16 cellular contexts compared by ENCODE assay signal in genomic region chr6:116529466-116529969, GRCh38. TPM values are rescaled to one million over a fixed set of nuclear protein-coding genes. Genes with fewer than 3 reads are reported as not detected.
"Had no signal": no experiment of that assay in that cellular context is flagged by ENCODE, and none has a peak within 500 bp of the region (broad histone marks: within the 10 kb centered on the region; RNA-seq: fewer than 3 reads in every experiment).

No MANE protein-coding gene starts in this region.

- H3K4me3 ChIP-seq: ascending aorta, cardiac muscle cell, skin epidermis, uterus had no signal

- H3K36me3 ChIP-seq: ascending aorta, cardiac muscle cell, heart left ventricle, uterus had no signal

- H3K27me3 ChIP-seq: ascending aorta, cardiac muscle cell, heart left ventricle, uterus had no signal

- DNase-seq: activated CD4-positive, alpha-beta T cell treated with anti-CD3 and anti-CD28 coated beads for 36 hours; activated CD8-positive, alpha-beta T cell treated with anti-CD3 and anti-CD28 coated beads, Interleukin-2, amount 10 ng/mL, durations not matched to agents 7 days and 5 days; activated naive CD4-positive, alpha-beta T cell treated with Interleukin-2 at 50 U/mL for 16 hours; activated naive CD8-positive, alpha-beta T cell treated with anti-CD3 and anti-CD28 coated beads, Interleukin-2, amount 50 U/mL, for 24 hours; effector CD4-positive, alpha-beta T cell; heart left ventricle; nephron progenitor cell; posterior cingulate gyrus; T1000; uterus had no signal

- H3K27ac ChIP-seq: ascending aorta, cardiac muscle cell, skin epidermis, uterus had no signal

- H3K4me1 ChIP-seq: uterus had no signal

- ATAC-seq: activated CD4-positive, alpha-beta T cell treated with anti-CD3 and anti-CD28 coated beads for 36 hours; activated CD8-positive, alpha-beta T cell treated with anti-CD3 and anti-CD28 coated beads, Interleukin-2, amount 10 ng/mL, durations not matched to agents 7 days and 5 days; activated naive CD8-positive, alpha-beta T cell treated with anti-CD3 and anti-CD28 coated beads, Interleukin-2, amount 50 U/mL, for 24 hours; heart left ventricle had no signal

- H3K9me3 ChIP-seq: ascending aorta, heart left ventricle, uterus had no signal

RNA-seq across cellular contexts. Expression of gene TRAPPC3L, which starts 16.0 kb away (rescaled TPM):
- total RNA-seq: activated CD4-positive, alpha-beta T cell treated with anti-CD3 and anti-CD28 coated beads for 36 hours; activated CD8-positive, alpha-beta T cell treated with anti-CD3 and anti-CD28 coated beads, Interleukin-2, amount 10 ng/mL, durations not matched to agents 7 days and 5 days; activated T-helper 1 cell treated with anti-CD3 and anti-CD28 coated beads, Interleukin-12 subunit alpha, Interleukin-12 subunit beta, Interleukin-2, Interleukin-4 antibody, amounts not matched to agents 30 ng/mL and 10 ng/mL and 1 ng/mL, durations not matched to agents 14 hours and 24 hours and 36 hours; ascending aorta; cardiac muscle cell had no signal
- polyA plus RNA-seq: cardiac muscle cell, endothelial cell of umbilical vein, heart left ventricle had no signal

RNA-seq across cellular contexts. Expression of gene CALHM5, which starts 18.1 kb away (rescaled TPM):
- total RNA-seq: activated CD4-positive, alpha-beta T cell treated with anti-CD3 and anti-CD28 coated beads for 36 hours; activated CD8-positive, alpha-beta T cell treated with anti-CD3 and anti-CD28 coated beads, Interleukin-2, amount 10 ng/mL, durations not matched to agents 7 days and 5 days; activated T-helper 1 cell treated with anti-CD3 and anti-CD28 coated beads, Interleukin-12 subunit alpha, Interleukin-12 subunit beta, Interleukin-2, Interleukin-4 antibody, amounts not matched to agents 30 ng/mL and 10 ng/mL and 1 ng/mL, durations not matched to agents 14 hours and 24 hours and 36 hours; cardiac muscle cell had no signal
- polyA plus RNA-seq: cardiac muscle cell had no signal

RNA-seq across cellular contexts. Expression of gene CALHM4, which starts 24.0 kb away (rescaled TPM):
- total RNA-seq: activated CD4-positive, alpha-beta T cell treated with anti-CD3 and anti-CD28 coated beads for 36 hours; activated CD8-positive, alpha-beta T cell treated with anti-CD3 and anti-CD28 coated beads, Interleukin-2, amount 10 ng/mL, durations not matched to agents 7 days and 5 days; activated T-helper 1 cell treated with anti-CD3 and anti-CD28 coated beads, Interleukin-12 subunit alpha, Interleukin-12 subunit beta, Interleukin-2, Interleukin-4 antibody, amounts not matched to agents 30 ng/mL and 10 ng/mL and 1 ng/mL, durations not matched to agents 14 hours and 24 hours and 36 hours; ascending aorta; cardiac muscle cell; endothelial cell of umbilical vein; frontal cortex; uterus had no signal
- polyA plus RNA-seq: cardiac muscle cell had no signal
